ENCODE assay signal across 18 cellular contexts in genomic region chr18:5974696-5975095, GRCh38.
DNase-seq lines count a peak whose midpoint lies in the region; ATAC-seq and TF ChIP-seq lines count a peak whose summit lies in the region.
"Had no signal": no experiment of that assay in that cellular context is flagged by ENCODE, and none has a peak within 500 bp of the region (broad histone marks: within the 10 kb centered on the region; RNA-seq: fewer than 3 reads in every experiment).

No MANE protein-coding gene starts in this region.

- no peak overlapping the region for H3K27ac Mint-ChIP-seq in CD8-positive, alpha-beta T cell
- H3K27ac Mint-ChIP-seq: activated CD4-positive, alpha-beta memory T cell treated with anti-CD3 and anti-CD28 coated beads, Interleukin-2, amount 10 ng/mL, durations not matched to agents 7 days and 5 days had no signal

- H3K4me3 Mint-ChIP-seq in CD8-positive, alpha-beta T cell: no peak overlapping the region
- H3K4me3 Mint-ChIP-seq: activated CD4-positive, alpha-beta memory T cell treated with anti-CD3 and anti-CD28 coated beads, Interleukin-2, amount 10 ng/mL, durations not matched to agents 7 days and 5 days; activated naive CD4-positive, alpha-beta T cell treated with anti-CD3 and anti-CD28 coated beads, Interleukin-2, amount 50 U/mL, for 24 hours had no signal

- ATAC-seq in GM18858 (IDR thresholded peaks at IDR 0.05; ENCODE audit: unreplicated experiment) (peak; percentile 3), GM21737 (IDR thresholded peaks at IDR 0.05; ENCODE audit: unreplicated experiment) (peak; percentile 15), upper lobe of left lung (ENCODE audit: low FRiP score in 2 of 2) (no peak)
- no peak for ATAC-seq in CD8-positive, alpha-beta T cell
- ATAC-seq: body of pancreas, lower lobe of right lung had no signal

- 86 to 93% methylated on average over 2 of the region's 2 CpGs for WGBS in upper lobe of left lung, 2 donors

- peak overlapping the region; percentile 45 for H3K4me2 ChIP-seq in MM.1S (ENCODE audit: low read depth, low read length)
- peak overlapping the region; percentile 51 for H3K4me2 ChIP-seq in osteoblast (ENCODE audit: insufficient read depth, low read length)
- H3K4me2 ChIP-seq: hepatocyte had no signal

- no peak for TF ChIP-seq EP300 in upper lobe of left lung (IDR thresholded peaks at IDR 0.05)

- H2AFZ ChIP-seq in MM.1S (ENCODE audit: low read length) (no peak overlapping the region), osteoblast (ENCODE audit: low read length) (no peak overlapping the region)
- H2AFZ ChIP-seq: hepatocyte had no signal

- H3K9me3 ChIP-seq in MM.1S (replicated peaks; ENCODE audit: insufficient read depth, low read length) (no peaks in the 10 kb centered on the region), osteoblast (ENCODE audit: low read depth, low read length) (no peaks in the 10 kb centered on the region), upper lobe of left lung (no peaks in the 10 kb centered on the region)
- H3K9me3 ChIP-seq in CD8-positive, alpha-beta T cell (ENCODE audit: low read length): no peaks in the 10 kb centered on the region
- H3K9me3 ChIP-seq: body of pancreas, lower lobe of right lung had no signal

- H3K4me1 Mint-ChIP-seq in CD8-positive, alpha-beta T cell (ENCODE audit: low read depth): peaks cover 13% of the 10 kb centered on the region

- H3K79me2 ChIP-seq in MM.1S (ENCODE audit: low read length) (no peaks in the 10 kb centered on the region), osteoblast (ENCODE audit: insufficient read depth, low read length) (no peaks in the 10 kb centered on the region)
- H3K79me2 ChIP-seq: hepatocyte had no signal

- CTCF ChIA-PET in CD8-positive, alpha-beta T cell (lab: Charles Lee): no interaction called here

- intact Hi-C loops in CD8-positive, alpha-beta T cell (cut with DNase I, micrococcal nuclease): no loop called here

- H3F3A ChIP-seq in MM.1S (ENCODE audit: insufficient read depth, low read length): peaks cover 9% of the 10 kb centered on the region

- H3K27ac ChIP-seq in MM.1S (ENCODE audit: low read length) (peak overlapping the region; percentile 44; the same call in 1 of the 2 replicates), osteoblast (ENCODE audit: low read depth, low read length) (no peak overlapping the region), upper lobe of left lung (no peak overlapping the region)
- H3K27ac ChIP-seq in CD8-positive, alpha-beta T cell (ENCODE audit: low read depth, low read length): no peak overlapping the region
- H3K27ac ChIP-seq: body of pancreas, hepatocyte, lower lobe of right lung had no signal

- TF ChIP-seq CTCF in MM.1S (IDR thresholded peaks at IDR 0.05; ENCODE audit: low read length) (no peak), osteoblast (IDR thresholded peaks at IDR 0.05; ENCODE audit: extremely low read depth, low read depth, low read length) (no peak), upper lobe of left lung (IDR thresholded peaks at IDR 0.05) (no peak)
- TF ChIP-seq CTCF in CD8-positive, alpha-beta T cell (IDR thresholded peaks at IDR 0.05): no peak

- peaks cover 37% of the 10 kb centered on the region for H3K4me1 ChIP-seq in MM.1S (ENCODE audit: low read length)
- H3K4me1 ChIP-seq in osteoblast (ENCODE audit: insufficient read depth, low read length): peaks cover 8% of the 10 kb centered on the region
- H3K4me1 ChIP-seq in upper lobe of left lung: no peaks in the 10 kb centered on the region
- no peaks in the 10 kb centered on the region for H3K4me1 ChIP-seq in CD8-positive, alpha-beta T cell (ENCODE audit: insufficient read depth, low read length)
- H3K4me1 ChIP-seq: body of pancreas, lower lobe of right lung had no signal

- H3K9ac ChIP-seq in MM.1S (ENCODE audit: low read length): no peak overlapping the region

- H3K4me3 ChIP-seq in MM.1S (ENCODE audit: low read length) (no peak overlapping the region), osteoblast (ENCODE audit: insufficient read depth, low read length) (no peak overlapping the region), upper lobe of left lung (no peak overlapping the region)
- no peak overlapping the region for H3K4me3 ChIP-seq in CD8-positive, alpha-beta T cell (ENCODE audit: low read depth, low read length)
- H3K4me3 ChIP-seq: body of pancreas, hepatocyte, lower lobe of right lung had no signal

- H4K20me1 ChIP-seq in MM.1S (ENCODE audit: insufficient read depth, low read length) (no peaks in the 10 kb centered on the region), osteoblast (ENCODE audit: insufficient read depth, low read length) (no peaks in the 10 kb centered on the region)

- H3K36me3 ChIP-seq in MM.1S (replicated peaks; ENCODE audit: insufficient read depth, low read length): no peaks in the 10 kb centered on the region
- no peaks in the 10 kb centered on the region for H3K36me3 ChIP-seq in osteoblast (ENCODE audit: insufficient read depth, low read length)
- no peaks in the 10 kb centered on the region for H3K36me3 ChIP-seq in upper lobe of left lung
- H3K36me3 ChIP-seq in CD8-positive, alpha-beta T cell (ENCODE audit: insufficient read depth, low read length): no peaks in the 10 kb centered on the region
- H3K36me3 ChIP-seq: lower lobe of right lung had no signal

- POLR2A ChIA-PET in CD8-positive, alpha-beta T cell (lab: Charles Lee): no interaction called here

- DNase-seq in MM.1S: no peak
- DNase-seq in osteoblast (ENCODE audit: insufficient read length, low spot score, missing footprints): no peak
- DNase-seq in activated CD4-positive, alpha-beta T cell treated with anti-CD3 and anti-CD28 coated beads, Interleukin-2, amount 50 U/mL, for 4 hours: no peak
- DNase-seq in upper lobe of left lung: no peak
- no peak for DNase-seq in stimulated activated CD4-positive, alpha-beta T cell treated with anti-CD3 and anti-CD28 coated beads, Interleukin-2, amount 100 ng/mL, for 24 hours
- DNase-seq in CD8-positive, alpha-beta T cell: no peak
- DNase-seq: activated CD4-positive, alpha-beta memory T cell treated with anti-CD3 and anti-CD28 coated beads, Interleukin-2, amount 10 ng/mL, durations not matched to agents 7 days and 5 days; activated T-cell treated with anti-CD3 and anti-CD28 coated beads, Interleukin-2, amount 50 U/mL, for 1 hour; body of pancreas; Calu3; lower lobe of right lung; NCI-H1694; stimulated activated CD8-positive, alpha-beta memory T cell treated with anti-CD3 and anti-CD28 coated beads, Interleukin-4, amount 100 ng/mL, for 48 hours; T-helper 1 cell had no signal

- TF ChIP-seq POLR2A in upper lobe of left lung (IDR thresholded peaks at IDR 0.05): no peak

- H3K36me3 Mint-ChIP-seq in CD8-positive, alpha-beta T cell: no peaks in the 10 kb centered on the region
- H3K36me3 Mint-ChIP-seq: activated naive CD4-positive, alpha-beta T cell treated with anti-CD3 and anti-CD28 coated beads, Interleukin-2, amount 50 U/mL, for 24 hours had no signal

- H3K9me2 ChIP-seq in MM.1S (replicated peaks; ENCODE audit: insufficient read depth, low read length): no peaks in the 10 kb centered on the region

- H3K9me3 Mint-ChIP-seq in CD8-positive, alpha-beta T cell: no peaks in the 10 kb centered on the region
- H3K9me3 Mint-ChIP-seq: activated CD4-positive, alpha-beta memory T cell treated with anti-CD3 and anti-CD28 coated beads, Interleukin-2, amount 10 ng/mL, durations not matched to agents 7 days and 5 days; activated naive CD4-positive, alpha-beta T cell treated with anti-CD3 and anti-CD28 coated beads, Interleukin-2, amount 50 U/mL, for 24 hours had no signal

- no peaks in the 10 kb centered on the region for H3K27me3 Mint-ChIP-seq in CD8-positive, alpha-beta T cell (ENCODE audit: low read depth)
- H3K27me3 Mint-ChIP-seq: activated CD4-positive, alpha-beta memory T cell treated with anti-CD3 and anti-CD28 coated beads, Interleukin-2, amount 10 ng/mL, durations not matched to agents 7 days and 5 days had no signal

- H3K27me3 ChIP-seq in MM.1S (replicated peaks; ENCODE audit: insufficient read depth, low read length) (no peaks in the 10 kb centered on the region), osteoblast (ENCODE audit: insufficient read depth, low read length) (no peaks in the 10 kb centered on the region), upper lobe of left lung (no peaks in the 10 kb centered on the region)
- no peaks in the 10 kb centered on the region for H3K27me3 ChIP-seq in CD8-positive, alpha-beta T cell (ENCODE audit: insufficient read depth, low read length)
- H3K27me3 ChIP-seq: body of pancreas, hepatocyte had no signal

Comparison
In these comparisons a context has a peak if more than half of its experiments do, and no peak if none do; other contexts are left out.
1. ATAC-seq: peak in GM18858 (single experiment) and GM21737 (single experiment); none in upper lobe of left lung (0 of 2) and CD8-positive, alpha-beta T cell (single experiment).